In genomic region chr12:57621497-57622292, GRCh38 we compare ENCODE assay signal across 8 cellular contexts. TPM values are rescaled to one million over a fixed set of nuclear protein-coding genes. Genes with fewer than 3 reads are reported as not detected.
DNase-seq lines count a peak whose midpoint lies in the region; ATAC-seq and TF ChIP-seq lines count a peak whose summit lies in the region.

No MANE protein-coding gene starts in this region.

- H3K4me1 ChIP-seq in BLaER1, result peaks cover 33% of the 10 kb centered on the region
- peaks cover 21% of the 10 kb centered on the region for H3K4me1 ChIP-seq in vagina

- peaks cover 42% of the 10 kb centered on the region for H3K4me1 Mint-ChIP-seq in activated T-cell treated with anti-CD3 and anti-CD28 coated beads, Interleukin-2, amount 50 U/mL, for 72 hours (ENCODE audit: low read depth)
- peaks cover 20% of the 10 kb centered on the region for H3K4me1 Mint-ChIP-seq in neural crest cell

- no peaks in the 10 kb centered on the region for H3K9me3 Mint-ChIP-seq in activated T-cell treated with anti-CD3 and anti-CD28 coated beads, Interleukin-2, amount 50 U/mL, for 72 hours
- no peaks in the 10 kb centered on the region for H3K9me3 Mint-ChIP-seq in neural crest cell

- peaks cover 96% of the 10 kb centered on the region for H3K27me3 ChIP-seq in BLaER1
- H3K27me3 ChIP-seq in vagina, result no peaks in the 10 kb centered on the region

- H3K36me3 Mint-ChIP-seq in activated T-cell treated with anti-CD3 and anti-CD28 coated beads, Interleukin-2, amount 50 U/mL, for 72 hours (ENCODE audit: insufficient read depth in 2 of 2), result no peaks in the 10 kb centered on the region
- peaks cover 21% of the 10 kb centered on the region for H3K36me3 Mint-ChIP-seq in neural crest cell (ENCODE audit: low read depth)

- TF ChIP-seq CTCF in fibroblast of the aortic adventitia (IDR thresholded peaks at IDR 0.05; ENCODE audit: insufficient read depth, low read length) (peak; percentile 94), neural crest cell (conservative IDR thresholded peaks at IDR 0.05) (peak; percentile 96), vagina (IDR thresholded peaks at IDR 0.05) (peak; percentile 72 to 94 (median 88))

- TF ChIP-seq POLR2A in vagina (IDR thresholded peaks at IDR 0.05) (no peak), GM18505 (IDR thresholded peaks at IDR 0.05; ENCODE audit: borderline replicate concordance, extremely low read depth, insufficient read depth, insufficient read length) (no peak)

- ATAC-seq in GM21423 (IDR thresholded peaks at IDR 0.05; ENCODE audit: unreplicated experiment) (peak; percentile 48), GM18505 (IDR thresholded peaks at IDR 0.05; ENCODE audit: unreplicated experiment) (no peak)
- ATAC-seq in activated T-cell treated with anti-CD3 and anti-CD28 coated beads, Interleukin-2, amount 50 U/mL, for 72 hours (replicated peaks in 1 of 2), result peak; percentile 84 to 85

- H3K4me3 ChIP-seq in BLaER1 (peak overlapping the region; percentile 34; the same call in 1 of the 2 replicates), fibroblast of the aortic adventitia (ENCODE audit: low read depth, low read length) (peak overlapping the region; percentile 56), vagina (peak overlapping the region; percentile 40 to 58)

- H3K9ac ChIP-seq in BLaER1, result no peak overlapping the region

- H3K27ac ChIP-seq in BLaER1 (no peak overlapping the region), vagina (no peak overlapping the region)

- intact Hi-C loops in vagina (cut with DNase I), result no loop called here

- peak; percentile 24 for DNase-seq in NCI-H345 treated with DMSO at 0.1 percent for 48 hours (lab: John Stamatoyannopoulos, UW; ENCODE audit: unreplicated experiment)
- DNase-seq in activated T-cell treated with anti-CD3 and anti-CD28 coated beads, Interleukin-2, amount 50 U/mL, for 72 hours, result peak; percentile 74 to 78
- DNase-seq in fibroblast of the aortic adventitia (ENCODE audit: low read depth), result peak; percentile 34
- peak; percentile 81 for DNase-seq in neural crest cell (ENCODE audit: low read depth, low spot score)
- DNase-seq in vagina (ENCODE audit: extremely low spot score in 2 of 2), result no peak

- no peak overlapping the region for H3K27ac Mint-ChIP-seq in activated T-cell treated with anti-CD3 and anti-CD28 coated beads, Interleukin-2, amount 50 U/mL, for 72 hours
- H3K27ac Mint-ChIP-seq in neural crest cell (ENCODE audit: unreplicated experiment), result no peak overlapping the region

- H3K36me3 ChIP-seq in BLaER1, result peaks cover 14% of the 10 kb centered on the region; the same call in 1 of the 2 replicates
- H3K36me3 ChIP-seq in vagina, result no peaks in the 10 kb centered on the region

- H3K9me3 ChIP-seq in BLaER1 (peaks cover 13% of the 10 kb centered on the region; the same call in 1 of the 2 replicates), vagina (no peaks in the 10 kb centered on the region)

- H3K4me3 Mint-ChIP-seq in activated T-cell treated with anti-CD3 and anti-CD28 coated beads, Interleukin-2, amount 50 U/mL, for 72 hours, result peak overlapping the region; percentile 84 to 86
- peak overlapping the region; percentile 86 for H3K4me3 Mint-ChIP-seq in neural crest cell

- peak overlapping the region; percentile 67 for H3K4me2 ChIP-seq in BLaER1

- peaks cover 94% of the 10 kb centered on the region for H3K27me3 Mint-ChIP-seq in activated T-cell treated with anti-CD3 and anti-CD28 coated beads, Interleukin-2, amount 50 U/mL, for 72 hours (ENCODE audit: low read depth)
- peaks cover 77% of the 10 kb centered on the region for H3K27me3 Mint-ChIP-seq in neural crest cell (ENCODE audit: low read depth)

- peaks cover 40% of the 10 kb centered on the region for H4K20me1 ChIP-seq in BLaER1

RNA-seq across cellular contexts. Expression of gene ARHGEF25, which starts 10.5 kb away (rescaled TPM):
- total RNA-seq in activated T-cell treated with anti-CD3 and anti-CD28 coated beads, Interleukin-2, amount 50 U/mL, for 72 hours, result 1 to 10 TPM; 2.8 to 5.3 TPM
- total RNA-seq in fibroblast of the aortic adventitia (ENCODE audit: low replicate concordance) (18.3 and 64.5 TPM in 2 replicates), neural crest cell (41.2 and 43.8 TPM in 2 replicates), vagina (28.7 TPM)

RNA-seq across cellular contexts. Expression of gene B4GALNT1, which starts 11.3 kb away (rescaled TPM):
- total RNA-seq in activated T-cell treated with anti-CD3 and anti-CD28 coated beads, Interleukin-2, amount 50 U/mL, for 72 hours, result 1 to 10 TPM; 2.5 to 3.8 TPM
- 1.7 and 6.9 TPM in 2 replicates for total RNA-seq in fibroblast of the aortic adventitia (ENCODE audit: low replicate concordance)
- total RNA-seq in neural crest cell, result 18.6 and 19.5 TPM in 2 replicates
- 7.6 TPM for total RNA-seq in vagina

RNA-seq across cellular contexts. Expression of gene DTX3, which starts 17.1 kb away (rescaled TPM):
- total RNA-seq in activated T-cell treated with anti-CD3 and anti-CD28 coated beads, Interleukin-2, amount 50 U/mL, for 72 hours, result 10 to 100 TPM; 44.3 to 52.7 TPM
- 10.5 and 16.9 TPM in 2 replicates for total RNA-seq in fibroblast of the aortic adventitia (ENCODE audit: low replicate concordance)
- total RNA-seq in neural crest cell, result 74.7 and 75.6 TPM in 2 replicates
- total RNA-seq in vagina, result 22.1 TPM

RNA-seq across cellular contexts. Expression of gene PIP4K2C, which starts 30.7 kb away (rescaled TPM):
- total RNA-seq in activated T-cell treated with anti-CD3 and anti-CD28 coated beads, Interleukin-2, amount 50 U/mL, for 72 hours, result 10 to 100 TPM; 21.3 to 23.1 TPM
- 12.4 and 19.4 TPM in 2 replicates for total RNA-seq in fibroblast of the aortic adventitia (ENCODE audit: low replicate concordance)
- total RNA-seq in neural crest cell, result 15.9 and 17.3 TPM in 2 replicates
- 16.7 TPM for total RNA-seq in vagina

Comparison
In these comparisons a context has a peak if more than half of its experiments do, and no peak if none do; other contexts are left out.
1. DNase-seq: peak in NCI-H345 treated with DMSO at 0.1 percent for 48 hours (single experiment), activated T-cell treated with anti-CD3 and anti-CD28 coated beads, Interleukin-2, amount 50 U/mL, for 72 hours (2 of 2), fibroblast of the aortic adventitia (single experiment) and neural crest cell (single experiment); none in vagina (0 of 2).
2. Peak in every context shown above with its lines, with median percentiles within 50 percentile points of each other: H3K4me3 ChIP-seq and CTCF ChIP-seq.